In genomic region chr11:72433455-72434061, GRCh38 we compare ENCODE assay signal across 1 cellular context.
TF ChIP-seq lines count a peak whose summit lies in the region.

No MANE protein-coding gene starts in this region.

TF ChIP-seq in WTC11, 78 proteins besides CTCF, POLR2A, EP300 and RAD21 (continued from another document):
- TF ChIP-seq PRDM15 (CRISPR knock-in tag; IDR thresholded peaks at IDR 0.05) (no peak), ZNF425 (CRISPR knock-in tag; conservative IDR thresholded peaks at IDR 0.05) (no peak)
